1 cellular context compared by ENCODE assay signal in genomic region chr2:46644690-46645385, GRCh38.
A peak's percentile ranks its signal among the peaks of the same experiment; 100 is the strongest.
TF ChIP-seq lines count a peak whose summit lies in the region.

No MANE protein-coding gene starts in this region.

TF ChIP-seq in IMR-90, 13 proteins besides CTCF, POLR2A, EP300 and RAD21:
- no peak for TF ChIP-seq USF2 (IDR thresholded peaks at IDR 0.05; ENCODE audit: low read depth, low read length)
- TF ChIP-seq CEBPB (IDR thresholded peaks at IDR 0.05; ENCODE audit: low read depth, low read length), result peak; percentile 45; the same call in 1 of the 2 replicates
TF ChIP-seq in IMR-90: peak in this region for 1.
